In the genomic region with DNA sequence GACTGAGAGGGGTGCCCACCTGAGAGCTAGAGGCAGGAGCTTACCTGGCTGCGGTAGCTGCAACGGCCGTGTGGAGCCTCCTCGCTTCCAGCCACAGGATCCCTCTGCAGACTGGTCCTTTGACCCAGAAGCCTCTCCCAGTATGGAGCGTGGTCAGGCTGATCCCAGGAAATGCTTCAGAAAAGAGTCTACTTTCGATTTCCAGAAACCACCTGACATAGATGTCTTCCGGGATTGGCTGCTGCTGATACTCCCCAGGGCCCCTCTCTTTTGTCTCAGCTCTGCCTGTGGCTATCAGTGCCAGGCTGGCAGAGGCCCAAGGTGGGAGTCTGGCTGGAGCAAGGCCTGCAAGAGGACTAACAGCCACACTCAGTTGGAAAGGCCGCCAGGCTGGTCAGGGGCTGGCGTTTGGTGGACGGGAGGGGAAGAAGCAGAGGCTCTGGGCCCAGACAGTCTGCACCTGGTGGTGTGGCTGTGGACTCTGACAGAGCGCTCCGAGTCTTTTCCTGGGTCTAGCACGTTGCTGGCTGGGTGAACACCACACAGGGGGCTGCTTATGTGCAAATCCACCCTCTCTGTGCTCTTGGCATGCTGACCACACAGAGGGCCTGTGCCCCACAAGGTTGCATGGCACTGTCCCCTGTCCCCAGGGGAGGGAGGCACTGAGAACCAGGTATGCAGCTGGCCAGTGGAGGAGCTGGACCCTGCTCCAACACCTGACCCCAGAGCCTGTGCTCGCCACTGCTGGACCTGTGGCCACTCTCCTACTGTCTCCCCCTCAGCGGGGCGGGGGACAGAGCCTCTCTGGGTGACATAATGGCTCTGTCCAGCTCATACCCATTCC, we compare ENCODE assay signal across 1 cellular context.
TF ChIP-seq lines count a peak whose summit lies in the region.

A gene with protein sequence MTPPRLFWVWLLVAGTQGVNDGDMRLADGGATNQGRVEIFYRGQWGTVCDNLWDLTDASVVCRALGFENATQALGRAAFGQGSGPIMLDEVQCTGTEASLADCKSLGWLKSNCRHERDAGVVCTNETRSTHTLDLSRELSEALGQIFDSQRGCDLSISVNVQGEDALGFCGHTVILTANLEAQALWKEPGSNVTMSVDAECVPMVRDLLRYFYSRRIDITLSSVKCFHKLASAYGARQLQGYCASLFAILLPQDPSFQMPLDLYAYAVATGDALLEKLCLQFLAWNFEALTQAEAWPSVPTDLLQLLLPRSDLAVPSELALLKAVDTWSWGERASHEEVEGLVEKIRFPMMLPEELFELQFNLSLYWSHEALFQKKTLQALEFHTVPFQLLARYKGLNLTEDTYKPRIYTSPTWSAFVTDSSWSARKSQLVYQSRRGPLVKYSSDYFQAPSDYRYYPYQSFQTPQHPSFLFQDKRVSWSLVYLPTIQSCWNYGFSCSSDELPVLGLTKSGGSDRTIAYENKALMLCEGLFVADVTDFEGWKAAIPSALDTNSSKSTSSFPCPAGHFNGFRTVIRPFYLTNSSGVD (minus strand): TSS at position 144 of the 844 bp plus-strand sequence. CDS start 2,732 bp downstream, outside the sequence.

TF ChIP-seq in HepG2, 621 proteins besides CTCF, POLR2A, EP300 and RAD21 (continued from another document and continues in another):
- TF ChIP-seq, protein P1, sequence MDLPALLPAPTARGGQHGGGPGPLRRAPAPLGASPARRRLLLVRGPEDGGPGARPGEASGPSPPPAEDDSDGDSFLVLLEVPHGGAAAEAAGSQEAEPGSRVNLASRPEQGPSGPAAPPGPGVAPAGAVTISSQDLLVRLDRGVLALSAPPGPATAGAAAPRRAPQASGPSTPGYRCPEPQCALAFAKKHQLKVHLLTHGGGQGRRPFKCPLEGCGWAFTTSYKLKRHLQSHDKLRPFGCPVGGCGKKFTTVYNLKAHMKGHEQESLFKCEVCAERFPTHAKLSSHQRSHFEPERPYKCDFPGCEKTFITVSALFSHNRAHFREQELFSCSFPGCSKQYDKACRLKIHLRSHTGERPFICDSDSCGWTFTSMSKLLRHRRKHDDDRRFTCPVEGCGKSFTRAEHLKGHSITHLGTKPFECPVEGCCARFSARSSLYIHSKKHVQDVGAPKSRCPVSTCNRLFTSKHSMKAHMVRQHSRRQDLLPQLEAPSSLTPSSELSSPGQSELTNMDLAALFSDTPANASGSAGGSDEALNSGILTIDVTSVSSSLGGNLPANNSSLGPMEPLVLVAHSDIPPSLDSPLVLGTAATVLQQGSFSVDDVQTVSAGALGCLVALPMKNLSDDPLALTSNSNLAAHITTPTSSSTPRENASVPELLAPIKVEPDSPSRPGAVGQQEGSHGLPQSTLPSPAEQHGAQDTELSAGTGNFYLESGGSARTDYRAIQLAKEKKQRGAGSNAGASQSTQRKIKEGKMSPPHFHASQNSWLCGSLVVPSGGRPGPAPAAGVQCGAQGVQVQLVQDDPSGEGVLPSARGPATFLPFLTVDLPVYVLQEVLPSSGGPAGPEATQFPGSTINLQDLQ (CRISPR knock-in tag; IDR thresholded peaks at IDR 0.05) = peak; percentile 63; the same call in 1 of the 2 replicates
- TF ChIP-seq KLF9 (CRISPR knock-in tag; IDR thresholded peaks at IDR 0.05; ENCODE audit: low read depth) (no peak), ZNF224 (CRISPR knock-in tag; IDR thresholded peaks at IDR 0.05) (no peak; the same call in 1 of the 2 replicates), IRF2 (CRISPR knock-in tag; IDR thresholded peaks at IDR 0.05) (peak; percentile 100), ZNF484 (CRISPR knock-in tag; IDR thresholded peaks at IDR 0.05; ENCODE audit: borderline replicate concordance, low read depth) (no peak), ZNF615 (CRISPR knock-in tag; IDR thresholded peaks at IDR 0.05; ENCODE audit: borderline replicate concordance) (no peak), YEATS4 (CRISPR knock-in tag; IDR thresholded peaks at IDR 0.05; ENCODE audit: borderline replicate concordance) (peak; percentile 77), MEIS1 (CRISPR knock-in tag; IDR thresholded peaks at IDR 0.05; ENCODE audit: borderline replicate concordance) (no peak), ZNF652 (CRISPR knock-in tag; IDR thresholded peaks at IDR 0.05; ENCODE audit: borderline replicate concordance, low read depth) (no peak; the same call in 1 of the 2 replicates), ZNF761 (CRISPR knock-in tag; conservative IDR thresholded peaks at IDR 0.05) (peak; percentile 6; the same call in 1 of the 2 replicates), CBFB (CRISPR knock-in tag; IDR thresholded peaks at IDR 0.05) (peak; percentile 32; the same call in 1 of the 2 replicates), ZNF44 (CRISPR knock-in tag; IDR thresholded peaks at IDR 0.05) (no peak), ZSCAN30 (CRISPR knock-in tag; IDR thresholded peaks at IDR 0.05) (0 out of 2 replicates have a peak, but pooled peaks have one; percentile 79), SP2 (CRISPR knock-in tag; IDR thresholded peaks at IDR 0.05) (no peak), ISX (CRISPR knock-in tag; conservative IDR thresholded peaks at IDR 0.05) (peak; percentile 42; the same call in 1 of the 2 replicates), HIVEP1 (CRISPR knock-in tag; IDR thresholded peaks at IDR 0.05) (no peak), ZSCAN29 (CRISPR knock-in tag; conservative IDR thresholded peaks at IDR 0.05) (0 out of 2 replicates have a peak, but pooled peaks have one; percentile 40), KDM6A (CRISPR knock-in tag; IDR thresholded peaks at IDR 0.05; ENCODE audit: low read depth) (0 out of 2 replicates have a peak, but pooled peaks have one; percentile 17), KAT2B (IDR thresholded peaks at IDR 0.05; ENCODE audit: borderline replicate concordance, low read depth, low read length) (no peak), IKZF1 (IDR thresholded peaks at IDR 0.05) (no peak), ZNF329 (CRISPR knock-in tag; IDR thresholded peaks at IDR 0.05; ENCODE audit: low read depth) (peak; percentile 69; the same call in 1 of the 2 replicates), HCFC1 (IDR thresholded peaks at IDR 0.05; ENCODE audit: low read depth, low read length) (peak; percentile 17; the same call in 1 of the 2 replicates), ZKSCAN8 (CRISPR knock-in tag; IDR thresholded peaks at IDR 0.05; ENCODE audit: borderline replicate concordance) (peak; percentile 26; the same call in 1 of the 2 replicates)
- TF ChIP-seq, protein P2, sequence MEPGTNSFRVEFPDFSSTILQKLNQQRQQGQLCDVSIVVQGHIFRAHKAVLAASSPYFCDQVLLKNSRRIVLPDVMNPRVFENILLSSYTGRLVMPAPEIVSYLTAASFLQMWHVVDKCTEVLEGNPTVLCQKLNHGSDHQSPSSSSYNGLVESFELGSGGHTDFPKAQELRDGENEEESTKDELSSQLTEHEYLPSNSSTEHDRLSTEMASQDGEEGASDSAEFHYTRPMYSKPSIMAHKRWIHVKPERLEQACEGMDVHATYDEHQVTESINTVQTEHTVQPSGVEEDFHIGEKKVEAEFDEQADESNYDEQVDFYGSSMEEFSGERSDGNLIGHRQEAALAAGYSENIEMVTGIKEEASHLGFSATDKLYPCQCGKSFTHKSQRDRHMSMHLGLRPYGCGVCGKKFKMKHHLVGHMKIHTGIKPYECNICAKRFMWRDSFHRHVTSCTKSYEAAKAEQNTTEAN (CRISPR knock-in tag; conservative IDR thresholded peaks at IDR 0.05) = peak; percentile 7; the same call in 1 of the 2 replicates
- TF ChIP-seq, protein P3, sequence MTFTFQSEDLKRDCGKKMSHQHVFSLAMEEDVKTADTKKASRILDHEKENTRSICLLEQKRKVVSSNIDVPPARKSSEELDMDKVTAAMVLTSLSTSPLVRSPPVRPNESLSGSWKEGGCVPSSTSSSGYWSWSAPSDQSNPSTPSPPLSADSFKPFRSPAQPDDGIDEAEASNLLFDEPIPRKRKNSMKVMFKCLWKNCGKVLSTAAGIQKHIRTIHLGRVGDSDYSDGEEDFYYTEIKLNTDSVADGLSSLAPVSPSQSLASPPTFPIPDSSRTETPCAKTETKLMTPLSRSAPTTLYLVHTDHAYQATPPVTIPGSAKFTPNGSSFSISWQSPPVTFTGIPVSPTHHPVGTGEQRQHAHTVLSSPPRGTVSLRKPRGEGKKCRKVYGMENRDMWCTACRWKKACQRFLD (CRISPR knock-in tag; IDR thresholded peaks at IDR 0.05; ENCODE audit: borderline replicate concordance) = no peak
- TF ChIP-seq, protein P4, sequence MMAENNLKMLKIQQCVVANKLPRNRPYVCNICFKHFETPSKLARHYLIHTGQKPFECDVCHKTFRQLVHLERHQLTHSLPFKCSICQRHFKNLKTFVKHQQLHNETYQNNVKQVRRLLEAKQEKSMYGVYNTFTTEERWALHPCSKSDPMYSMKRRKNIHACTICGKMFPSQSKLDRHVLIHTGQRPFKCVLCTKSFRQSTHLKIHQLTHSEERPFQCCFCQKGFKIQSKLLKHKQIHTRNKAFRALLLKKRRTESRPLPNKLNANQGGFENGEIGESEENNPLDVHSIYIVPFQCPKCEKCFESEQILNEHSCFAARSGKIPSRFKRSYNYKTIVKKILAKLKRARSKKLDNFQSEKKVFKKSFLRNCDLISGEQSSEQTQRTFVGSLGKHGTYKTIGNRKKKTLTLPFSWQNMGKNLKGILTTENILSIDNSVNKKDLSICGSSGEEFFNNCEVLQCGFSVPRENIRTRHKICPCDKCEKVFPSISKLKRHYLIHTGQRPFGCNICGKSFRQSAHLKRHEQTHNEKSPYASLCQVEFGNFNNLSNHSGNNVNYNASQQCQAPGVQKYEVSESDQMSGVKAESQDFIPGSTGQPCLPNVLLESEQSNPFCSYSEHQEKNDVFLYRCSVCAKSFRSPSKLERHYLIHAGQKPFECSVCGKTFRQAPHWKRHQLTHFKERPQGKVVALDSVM (CRISPR knock-in tag; IDR thresholded peaks at IDR 0.05) = peak; percentile 86; the same call in 1 of the 2 replicates
- TF ChIP-seq, protein P5, sequence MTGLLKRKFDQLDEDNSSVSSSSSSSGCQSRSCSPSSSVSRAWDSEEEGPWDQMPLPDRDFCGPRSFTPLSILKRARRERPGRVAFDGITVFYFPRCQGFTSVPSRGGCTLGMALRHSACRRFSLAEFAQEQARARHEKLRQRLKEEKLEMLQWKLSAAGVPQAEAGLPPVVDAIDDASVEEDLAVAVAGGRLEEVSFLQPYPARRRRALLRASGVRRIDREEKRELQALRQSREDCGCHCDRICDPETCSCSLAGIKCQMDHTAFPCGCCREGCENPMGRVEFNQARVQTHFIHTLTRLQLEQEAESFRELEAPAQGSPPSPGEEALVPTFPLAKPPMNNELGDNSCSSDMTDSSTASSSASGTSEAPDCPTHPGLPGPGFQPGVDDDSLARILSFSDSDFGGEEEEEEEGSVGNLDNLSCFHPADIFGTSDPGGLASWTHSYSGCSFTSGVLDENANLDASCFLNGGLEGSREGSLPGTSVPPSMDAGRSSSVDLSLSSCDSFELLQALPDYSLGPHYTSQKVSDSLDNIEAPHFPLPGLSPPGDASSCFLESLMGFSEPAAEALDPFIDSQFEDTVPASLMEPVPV (CRISPR knock-in tag; IDR thresholded peaks at IDR 0.05) = 0 out of 2 replicates have a peak, but pooled peaks have one; percentile 19
- TF ChIP-seq, protein P6, sequence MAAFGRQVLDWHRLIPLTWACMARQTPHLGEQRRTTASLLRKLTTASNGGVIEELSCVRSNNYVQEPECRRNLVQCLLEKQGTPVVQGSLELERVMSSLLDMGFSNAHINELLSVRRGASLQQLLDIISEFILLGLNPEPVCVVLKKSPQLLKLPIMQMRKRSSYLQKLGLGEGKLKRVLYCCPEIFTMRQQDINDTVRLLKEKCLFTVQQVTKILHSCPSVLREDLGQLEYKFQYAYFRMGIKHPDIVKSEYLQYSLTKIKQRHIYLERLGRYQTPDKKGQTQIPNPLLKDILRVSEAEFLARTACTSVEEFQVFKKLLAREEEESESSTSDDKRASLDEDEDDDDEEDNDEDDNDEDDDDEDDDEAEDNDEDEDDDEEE (CRISPR knock-in tag; IDR thresholded peaks at IDR 0.05) = peak; percentile 58; the same call in 1 of the 2 replicates
- TF ChIP-seq, protein P7, sequence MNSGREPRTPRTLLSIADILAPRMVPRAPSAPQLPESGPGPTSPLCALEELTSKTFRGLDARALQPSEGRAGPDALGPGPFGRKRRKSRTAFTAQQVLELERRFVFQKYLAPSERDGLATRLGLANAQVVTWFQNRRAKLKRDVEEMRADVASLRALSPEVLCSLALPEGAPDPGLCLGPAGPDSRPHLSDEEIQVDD (CRISPR knock-in tag; IDR thresholded peaks at IDR 0.05; ENCODE audit: borderline replicate concordance) = peak; percentile 85; the same call in 1 of the 2 replicates
- TF ChIP-seq, protein P8, sequence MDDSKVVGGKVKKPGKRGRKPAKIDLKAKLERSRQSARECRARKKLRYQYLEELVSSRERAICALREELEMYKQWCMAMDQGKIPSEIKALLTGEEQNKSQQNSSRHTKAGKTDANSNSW (CRISPR knock-in tag; IDR thresholded peaks at IDR 0.05; ENCODE audit: borderline replicate concordance) = no peak; the same call in 1 of the 2 replicates
- TF ChIP-seq, protein P9, sequence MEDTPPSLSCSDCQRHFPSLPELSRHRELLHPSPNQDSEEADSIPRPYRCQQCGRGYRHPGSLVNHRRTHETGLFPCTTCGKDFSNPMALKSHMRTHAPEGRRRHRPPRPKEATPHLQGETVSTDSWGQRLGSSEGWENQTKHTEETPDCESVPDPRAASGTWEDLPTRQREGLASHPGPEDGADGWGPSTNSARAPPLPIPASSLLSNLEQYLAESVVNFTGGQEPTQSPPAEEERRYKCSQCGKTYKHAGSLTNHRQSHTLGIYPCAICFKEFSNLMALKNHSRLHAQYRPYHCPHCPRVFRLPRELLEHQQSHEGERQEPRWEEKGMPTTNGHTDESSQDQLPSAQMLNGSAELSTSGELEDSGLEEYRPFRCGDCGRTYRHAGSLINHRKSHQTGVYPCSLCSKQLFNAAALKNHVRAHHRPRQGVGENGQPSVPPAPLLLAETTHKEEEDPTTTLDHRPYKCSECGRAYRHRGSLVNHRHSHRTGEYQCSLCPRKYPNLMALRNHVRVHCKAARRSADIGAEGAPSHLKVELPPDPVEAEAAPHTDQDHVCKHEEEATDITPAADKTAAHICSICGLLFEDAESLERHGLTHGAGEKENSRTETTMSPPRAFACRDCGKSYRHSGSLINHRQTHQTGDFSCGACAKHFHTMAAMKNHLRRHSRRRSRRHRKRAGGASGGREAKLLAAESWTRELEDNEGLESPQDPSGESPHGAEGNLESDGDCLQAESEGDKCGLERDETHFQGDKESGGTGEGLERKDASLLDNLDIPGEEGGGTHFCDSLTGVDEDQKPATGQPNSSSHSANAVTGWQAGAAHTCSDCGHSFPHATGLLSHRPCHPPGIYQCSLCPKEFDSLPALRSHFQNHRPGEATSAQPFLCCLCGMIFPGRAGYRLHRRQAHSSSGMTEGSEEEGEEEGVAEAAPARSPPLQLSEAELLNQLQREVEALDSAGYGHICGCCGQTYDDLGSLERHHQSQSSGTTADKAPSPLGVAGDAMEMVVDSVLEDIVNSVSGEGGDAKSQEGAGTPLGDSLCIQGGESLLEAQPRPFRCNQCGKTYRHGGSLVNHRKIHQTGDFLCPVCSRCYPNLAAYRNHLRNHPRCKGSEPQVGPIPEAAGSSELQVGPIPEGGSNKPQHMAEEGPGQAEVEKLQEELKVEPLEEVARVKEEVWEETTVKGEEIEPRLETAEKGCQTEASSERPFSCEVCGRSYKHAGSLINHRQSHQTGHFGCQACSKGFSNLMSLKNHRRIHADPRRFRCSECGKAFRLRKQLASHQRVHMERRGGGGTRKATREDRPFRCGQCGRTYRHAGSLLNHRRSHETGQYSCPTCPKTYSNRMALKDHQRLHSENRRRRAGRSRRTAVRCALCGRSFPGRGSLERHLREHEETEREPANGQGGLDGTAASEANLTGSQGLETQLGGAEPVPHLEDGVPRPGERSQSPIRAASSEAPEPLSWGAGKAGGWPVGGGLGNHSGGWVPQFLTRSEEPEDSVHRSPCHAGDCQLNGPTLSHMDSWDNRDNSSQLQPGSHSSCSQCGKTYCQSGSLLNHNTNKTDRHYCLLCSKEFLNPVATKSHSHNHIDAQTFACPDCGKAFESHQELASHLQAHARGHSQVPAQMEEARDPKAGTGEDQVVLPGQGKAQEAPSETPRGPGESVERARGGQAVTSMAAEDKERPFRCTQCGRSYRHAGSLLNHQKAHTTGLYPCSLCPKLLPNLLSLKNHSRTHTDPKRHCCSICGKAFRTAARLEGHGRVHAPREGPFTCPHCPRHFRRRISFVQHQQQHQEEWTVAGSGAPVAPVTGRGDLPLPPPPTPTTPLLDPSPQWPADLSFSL (CRISPR knock-in tag; IDR thresholded peaks at IDR 0.05) = no peak; the same call in 1 of the 2 replicates
